Comparison of ENCODE assay signal across 9 cellular contexts in genomic region chr13:32415019-32415418, GRCh38. TPM values are rescaled to one million over a fixed set of nuclear protein-coding genes. Genes with fewer than 3 reads are reported as not detected.
DNase-seq lines count a peak whose midpoint lies in the region; ATAC-seq and TF ChIP-seq lines count a peak whose summit lies in the region.
"Had no signal": no experiment of that assay in that cellular context is flagged by ENCODE, and none has a peak within 500 bp of the region (broad histone marks: within the 10 kb centered on the region; RNA-seq: fewer than 3 reads in every experiment).

No MANE protein-coding gene starts in this region.

- H3K9me3 ChIP-seq in DOHH2 (ENCODE audit: control insufficient read depth, insufficient read depth, low read length), result peaks cover 5% of the 10 kb centered on the region; the same call in 1 of the 2 replicates
- peaks cover 0 to 8% of the 10 kb centered on the region in 2 donors for H3K9me3 ChIP-seq in lung (ENCODE audit: control insufficient read depth in 2 of 2, insufficient read depth in 1 of 2, low read length in 1 of 2)
- H3K9me3 ChIP-seq: thoracic aorta had no signal

- H4K20me1 ChIP-seq in DOHH2 (ENCODE audit: control insufficient read depth, insufficient read depth, low read depth, low read length), result no peaks in the 10 kb centered on the region

- H3K4me1 ChIP-seq in DOHH2 (ENCODE audit: control insufficient read depth, low read length) (no peaks in the 10 kb centered on the region), lung (ENCODE audit: control insufficient read depth in 2 of 2, insufficient read depth in 2 of 2, low read length in 2 of 2) (peaks cover 0 to 1% of the 10 kb centered on the region in 2 donors)

- no peak overlapping the region for H3K4me3 ChIP-seq in DOHH2 (ENCODE audit: low read length)
- no peak overlapping the region for H3K4me3 ChIP-seq in lung
- H3K4me3 ChIP-seq: thoracic aorta had no signal

- H3K27me3 ChIP-seq in DOHH2 (ENCODE audit: control insufficient read depth, low read length), result no peaks in the 10 kb centered on the region
- H3K27me3 ChIP-seq in lung (ENCODE audit: control insufficient read depth, insufficient read depth), result no peaks in the 10 kb centered on the region

- no peak overlapping the region for H3K27ac ChIP-seq in DOHH2 (ENCODE audit: low read depth, low read length)
- no peak overlapping the region for H3K27ac ChIP-seq in lung (ENCODE audit: low read depth in 1 of 2, low read length in 1 of 2)
- H3K27ac ChIP-seq: thoracic aorta had no signal

- H3K36me3 Mint-ChIP-seq in activated T-helper 17 cell treated with anti-CD3 and anti-CD28 coated beads, Interleukin-2, amount 50 U/mL, for 72 hours (ENCODE audit: low read depth), result peaks cover 41% of the 10 kb centered on the region

- no peaks in the 10 kb centered on the region for H3F3A ChIP-seq in DOHH2 (ENCODE audit: control insufficient read depth, insufficient read depth)

- H3K4me1 Mint-ChIP-seq in activated T-helper 17 cell treated with anti-CD3 and anti-CD28 coated beads, Interleukin-2, amount 50 U/mL, for 72 hours, result peaks cover 1% of the 10 kb centered on the region

- H3K79me2 ChIP-seq in DOHH2 (ENCODE audit: control insufficient read depth, low read length), result no peaks in the 10 kb centered on the region

- TF ChIP-seq CTCF in DOHH2 (IDR thresholded peaks at IDR 0.05; ENCODE audit: low read depth, low read length, poor library complexity, severe bottlenecking), result peak; percentile 54
- no peak for TF ChIP-seq CTCF in lung (IDR thresholded peaks at IDR 0.05; ENCODE audit: control extremely low read depth, extremely low read depth)

- no peaks in the 10 kb centered on the region for H3K27me3 Mint-ChIP-seq in activated T-helper 17 cell treated with anti-CD3 and anti-CD28 coated beads, Interleukin-2, amount 50 U/mL, for 72 hours

- H3K27ac Mint-ChIP-seq in activated T-helper 17 cell treated with anti-CD3 and anti-CD28 coated beads, Interleukin-2, amount 50 U/mL, for 72 hours, result no peak overlapping the region

- H3K9me3 Mint-ChIP-seq in activated T-helper 17 cell treated with anti-CD3 and anti-CD28 coated beads, Interleukin-2, amount 50 U/mL, for 72 hours, result no peaks in the 10 kb centered on the region

- H3K36me3 ChIP-seq in DOHH2 (ENCODE audit: control insufficient read depth, low read length), result no peaks in the 10 kb centered on the region
- H3K36me3 ChIP-seq in lung (ENCODE audit: control insufficient read depth in 2 of 2, insufficient read depth in 2 of 2, low read length in 2 of 2), result peaks cover 0 to 4% of the 10 kb centered on the region in 2 donors
- H3K36me3 ChIP-seq: thoracic aorta had no signal

- ATAC-seq in HG03175 (IDR thresholded peaks at IDR 0.05; ENCODE audit: unreplicated experiment), result peak; percentile 53
- ATAC-seq in activated T-helper 17 cell treated with anti-CD3 and anti-CD28 coated beads, Interleukin-2, amount 50 U/mL, for 72 hours (replicated peaks), result peak; percentile 59
- peak; percentile 47 for ATAC-seq in lung (ENCODE audit: insufficient read depth, low FRiP score)
- ATAC-seq in HG03442 (IDR thresholded peaks at IDR 0.05; ENCODE audit: unreplicated experiment), result no peak
- ATAC-seq in HG02840 (IDR thresholded peaks at IDR 0.05; ENCODE audit: low FRiP score, unreplicated experiment), result no peak

- H3K4me3 Mint-ChIP-seq in activated T-helper 17 cell treated with anti-CD3 and anti-CD28 coated beads, Interleukin-2, amount 50 U/mL, for 72 hours, result no peak overlapping the region

- no peak overlapping the region for H3K4me2 ChIP-seq in DOHH2 (ENCODE audit: low read length)

- H3K9me2 ChIP-seq in DOHH2 (replicated peaks; ENCODE audit: control insufficient read depth, low read length), result no peaks in the 10 kb centered on the region

- no peak for DNase-seq in lung (ENCODE audit: low spot score)
- no peak for DNase-seq in ecto neural progenitor cell (ENCODE audit: low spot score)
- DNase-seq in activated T-cell treated with anti-CD3 and anti-CD28 coated beads, Interleukin-2, amount 50 U/mL, for 48 hours, result no peak

RNA-seq across cellular contexts. Expression of gene N4BP2L1, which starts 12.9 kb away (rescaled TPM):
- 10 to 100 TPM; 20.6 to 62.0 TPM for total RNA-seq in activated T-helper 17 cell treated with anti-CD3 and anti-CD28 coated beads, Interleukin-2, amount 50 U/mL, for 72 hours
- 10 to 100 TPM; 12.4 to 81.8 TPM for total RNA-seq in lung
- polyA plus RNA-seq in lung, result 10 to 100 TPM; 12.6 to 21.6 TPM

Comparison
In these comparisons a context has a peak if more than half of its experiments do, and no peak if none do; other contexts are left out.
1. ATAC-seq: peak in HG03175 (single experiment), activated T-helper 17 cell treated with anti-CD3 and anti-CD28 coated beads, Interleukin-2, amount 50 U/mL, for 72 hours (single experiment) and lung (single experiment); none in HG03442 (single experiment) and HG02840 (single experiment).